8 cellular contexts compared by ENCODE assay signal in the genomic region with DNA sequence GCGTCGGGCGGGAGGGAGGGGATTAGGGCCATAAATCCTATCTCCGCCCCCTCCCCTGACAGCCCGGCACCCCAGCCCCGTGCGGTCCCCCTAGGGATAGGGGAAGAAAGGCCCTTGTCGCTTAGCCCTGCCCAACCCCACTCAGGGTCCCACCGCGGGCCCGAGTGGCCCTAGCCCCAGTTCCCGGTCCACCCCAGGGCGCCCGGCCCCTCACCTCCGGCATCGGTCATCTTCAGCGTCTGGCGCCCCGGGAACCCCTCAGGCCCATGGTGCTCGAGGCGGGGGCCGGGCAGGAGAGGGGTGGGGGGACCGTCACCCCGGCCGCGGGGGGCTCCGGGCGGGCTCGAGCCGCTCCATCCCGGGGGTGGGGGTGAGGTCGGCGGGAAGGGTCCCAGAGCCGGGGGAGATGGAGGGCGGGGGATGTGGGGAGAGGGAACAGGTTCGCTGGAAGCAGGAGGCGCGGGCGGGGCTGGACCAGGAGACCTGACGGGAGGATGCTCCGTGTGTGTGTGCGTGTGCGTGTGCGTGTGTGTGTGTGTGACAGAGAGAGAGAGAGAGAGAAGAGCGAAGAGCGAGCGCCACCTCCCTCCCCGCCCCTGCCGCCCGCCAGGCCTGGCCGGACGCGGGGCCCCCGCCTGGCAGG. TPM values are rescaled to one million over a fixed set of nuclear protein-coding genes. Genes with fewer than 3 reads are reported as not detected.
DNase-seq lines count a peak whose midpoint lies in the region; ATAC-seq and TF ChIP-seq lines count a peak whose summit lies in the region.

No MANE protein-coding gene starts in this region.

- H2AFZ ChIP-seq in ACC112 (ENCODE audit: low read length, unreplicated experiment) (peak overlapping the region; percentile 14), GM23248 (peak overlapping the region; percentile 23; the same call in 1 of the 2 replicates), neural cell (ENCODE audit: low read depth, low read length) (peak overlapping the region; percentile 14)

- H3K9me2 ChIP-seq in GM23248 (ENCODE audit: insufficient read depth) (no peaks in the 10 kb centered on the region), neural cell (ENCODE audit: insufficient read depth, low read length) (no peaks in the 10 kb centered on the region)

- ATAC-seq in GM21447 (IDR thresholded peaks at IDR 0.05; ENCODE audit: unreplicated experiment) (no peak), HG03378 (IDR thresholded peaks at IDR 0.05; ENCODE audit: unreplicated experiment) (no peak)

- H3K27ac Mint-ChIP-seq in endothelial cell (ENCODE audit: unreplicated experiment): no peak overlapping the region

- H3K27me3 Mint-ChIP-seq in endothelial cell (ENCODE audit: unreplicated experiment): peaks cover 22% of the 10 kb centered on the region

- H3K27me3 ChIP-seq in ACC112 (ENCODE audit: insufficient read depth, low read length): peaks cover 12% of the 10 kb centered on the region; the same call in 1 of the 2 replicates
- no peaks in the 10 kb centered on the region for H3K27me3 ChIP-seq in GM23248 (replicated peaks; ENCODE audit: insufficient read depth)
- H3K27me3 ChIP-seq in neural cell (ENCODE audit: insufficient read depth, low read depth, low read length): no peaks in the 10 kb centered on the region

- DNase-seq in GM23248 (peak; percentile 67), UCSD-AML1 (lab: John Stamatoyannopoulos, UW; ENCODE audit: unreplicated experiment) (peak; percentile 72), endothelial cell (ENCODE audit: low spot score) (peak; percentile 51), lower leg skin (ENCODE audit: low spot score in 2 of 2) (no peak)

- peak; percentile 14 for TF ChIP-seq EP300 in neural cell (conservative IDR thresholded peaks at IDR 0.05; ENCODE audit: poor library complexity, severe bottlenecking)

- peaks cover 26% of the 10 kb centered on the region; the same call in 1 of the 2 replicates for H3F3A ChIP-seq in GM23248 (ENCODE audit: insufficient read depth)
- H3F3A ChIP-seq in neural cell (ENCODE audit: insufficient read depth, low read length, poor library complexity, severe bottlenecking): no peaks in the 10 kb centered on the region

- H3K9me3 ChIP-seq in GM23248 (ENCODE audit: low read depth) (no peaks in the 10 kb centered on the region), neural cell (ENCODE audit: low read length) (no peaks in the 10 kb centered on the region)

- no peak for TF ChIP-seq POLR2A in lower leg skin (IDR thresholded peaks at IDR 0.05)

- H3K4me3 ChIP-seq in ACC112 (ENCODE audit: low read depth, low read length) (peak overlapping the region; percentile 83), GM23248 (peak overlapping the region; percentile 71), neural cell (ENCODE audit: low read length) (peak overlapping the region; percentile 94), lower leg skin (ENCODE audit: low read depth, poor library complexity, severe bottlenecking) (no peak overlapping the region)

- peak; percentile 6 for TF ChIP-seq RAD21 in neural cell (conservative IDR thresholded peaks at IDR 0.05)

- peak overlapping the region; percentile 99 for H3K4me3 Mint-ChIP-seq in endothelial cell (ENCODE audit: unreplicated experiment)

- H3K9ac ChIP-seq in GM23248 (peak overlapping the region; percentile 10; the same call in 1 of the 2 replicates), neural cell (ENCODE audit: low read length) (peak overlapping the region; percentile 99)

- no peaks in the 10 kb centered on the region for H3K9me3 Mint-ChIP-seq in endothelial cell (ENCODE audit: unreplicated experiment)

- intact Hi-C loops in lower leg skin (cut with DNase I; ENCODE audit: low total_unique reads): no loop called here

- H3K36me3 Mint-ChIP-seq in endothelial cell (ENCODE audit: low read depth, unreplicated experiment): peaks cover 18% of the 10 kb centered on the region

- in situ Hi-C loops in GM23248 (cut with MboI): no loop called here

- H3K36me3 ChIP-seq in ACC112 (ENCODE audit: insufficient read depth, low read length) (no peaks in the 10 kb centered on the region), GM23248 (ENCODE audit: low read depth) (no peaks in the 10 kb centered on the region), neural cell (ENCODE audit: insufficient read depth, low read length) (no peaks in the 10 kb centered on the region)

- H3K4me1 ChIP-seq in ACC112 (ENCODE audit: control insufficient read depth, insufficient read depth, low read length, unreplicated experiment) (peaks cover 32% of the 10 kb centered on the region), GM23248 (ENCODE audit: insufficient read depth) (peaks cover 18% of the 10 kb centered on the region)

- 0 to 1% methylated on average over 5 to 51 of the region's 54 CpGs for WGBS in GM23248 (ENCODE audit: low coverage in 1 of 2, low lambda C conversion rate in 2 of 2, missing lambda C conversion rate in 2 of 2), 2 experiments
- 0 to 3% methylated on average over 20 to 22 of the region's 54 CpGs for WGBS in lower leg skin, 2 donors

- H4K20me1 ChIP-seq in GM23248 (ENCODE audit: insufficient read depth) (no peaks in the 10 kb centered on the region), neural cell (ENCODE audit: insufficient read depth) (no peaks in the 10 kb centered on the region)

- H3K27ac ChIP-seq in ACC112 (ENCODE audit: low read depth, low read length) (no peak overlapping the region), GM23248 (no peak overlapping the region), neural cell (ENCODE audit: low read length) (peak overlapping the region; percentile 95)

- TF ChIP-seq CTCF in endothelial cell (IDR thresholded peaks at IDR 0.05; ENCODE audit: unreplicated experiment) (no peak), neural cell (IDR thresholded peaks at IDR 0.05; ENCODE audit: poor library complexity, severe bottlenecking) (no peak), lower leg skin (IDR thresholded peaks at IDR 0.05) (no peak)

- H3K79me2 ChIP-seq in ACC112 (ENCODE audit: control insufficient read depth, insufficient read depth, low read length, unreplicated experiment) (no peaks in the 10 kb centered on the region), GM23248 (ENCODE audit: insufficient read depth) (no peaks in the 10 kb centered on the region), neural cell (replicated peaks; ENCODE audit: insufficient read depth, low read length) (peaks cover 17% of the 10 kb centered on the region)

- H3K4me1 Mint-ChIP-seq in endothelial cell (ENCODE audit: unreplicated experiment): peaks cover 54% of the 10 kb centered on the region

- H3K4me2 ChIP-seq in GM23248 (ENCODE audit: unreplicated experiment) (peak overlapping the region; percentile 74), neural cell (ENCODE audit: low read length) (no peak overlapping the region)

TF ChIP-seq in neural cell, 6 proteins besides CTCF, POLR2A, EP300 and RAD21:
- TF ChIP-seq SMC3 (conservative IDR thresholded peaks at IDR 0.05; ENCODE audit: poor library complexity): no peak
- TF ChIP-seq POLR2AphosphoS5 (IDR thresholded peaks at IDR 0.05): peak; percentile 69

RNA-seq across cellular contexts. Expression of gene SAMD14, which starts 0.5 kb away (rescaled TPM):
- 3.0 and 4.4 TPM in 2 replicates for total RNA-seq in GM23248 (2014; rRNA removed; shearing (Covaris generic))
- polyA plus RNA-seq in GM23248 (2016; fragmentation: Nextera tagmentation; extraction: Ambion mirVana) (1.3 TPM in 2 replicates), neural cell (105 and 128 TPM in 2 replicates)
- total RNA-seq in endothelial cell (ENCODE audit: unreplicated experiment) (82.0 TPM), lower leg skin (under 1 TPM in 1 of 4 donors, not detected in 3; 0.39 TPM)
- polyA minus RNA-seq in neural cell: 77.2 and 83.0 TPM in 2 replicates

RNA-seq across cellular contexts. Expression of gene PPP1R9B, which starts 21.1 kb away (rescaled TPM):
- total RNA-seq in GM23248 (2014; rRNA removed; shearing (Covaris generic)): 62.0 and 69.4 TPM in 2 replicates
- polyA plus RNA-seq in GM23248 (2016; fragmentation: Nextera tagmentation; extraction: Ambion mirVana) (2.3 and 3.2 TPM in 2 replicates), neural cell (29.2 and 30.5 TPM in 2 replicates)
- total RNA-seq in endothelial cell (ENCODE audit: unreplicated experiment) (101 TPM), lower leg skin (10 to 100 TPM; 20.7 to 31.9 (median 29.5) TPM)
- 56.8 and 70.1 TPM in 2 replicates for polyA minus RNA-seq in neural cell

RNA-seq across cellular contexts. Expression of gene PDK2, which starts 34.3 kb away (rescaled TPM):
- total RNA-seq in GM23248 (2014; rRNA removed; shearing (Covaris generic)): 25.9 and 30.2 TPM in 2 replicates
- polyA plus RNA-seq in GM23248 (2016; fragmentation: Nextera tagmentation; extraction: Ambion mirVana) (48.1 and 56.0 TPM in 2 replicates), neural cell (36.2 and 41.7 TPM in 2 replicates)
- total RNA-seq in endothelial cell (ENCODE audit: unreplicated experiment) (37.1 TPM), lower leg skin (10 to 100 TPM; 35.6 to 86.6 (median 57.0) TPM)
- polyA minus RNA-seq in neural cell: 31.9 and 37.3 TPM in 2 replicates

RNA-seq across cellular contexts. Expression of gene SGCA, which starts 36.4 kb away (rescaled TPM):
- 1.6 TPM in 1 of 2 replicates, not detected in the other for total RNA-seq in GM23248 (2014; rRNA removed; shearing (Covaris generic))
- 1.4 and 1.8 TPM in 2 replicates for polyA plus RNA-seq in GM23248 (2016; fragmentation: Nextera tagmentation; extraction: Ambion mirVana)
- total RNA-seq in endothelial cell (ENCODE audit: unreplicated experiment): not detected
- 0.43 TPM in 1 of 2 replicates, not detected in the other for polyA plus RNA-seq in neural cell
- polyA minus RNA-seq in neural cell: not detected in 2 replicates
- 1 to 10 TPM; 1.0 to 9.9 (median 5.6) TPM for total RNA-seq in lower leg skin

Comparison
In these comparisons a context has a peak if more than half of its experiments do, and no peak if none do; other contexts are left out.
1. DNase-seq: peak in GM23248 (single experiment), UCSD-AML1 (single experiment) and endothelial cell (single experiment); none in lower leg skin (0 of 2).
2. RNA of gene SAMD14, which starts 0.5 kb away (total RNA-seq): 82.0 TPM in endothelial cell (single experiment); 3.0 to 4.4 TPM in GM23248 and 0.39 TPM in lower leg skin; every median in the first group is over 10 times any median in the second.
3. Peak in every context shown above with its lines, with median percentiles within 50 percentile points of each other: H2AFZ ChIP-seq.